ENCODE assay signal across 14 cellular contexts in the genomic region with DNA sequence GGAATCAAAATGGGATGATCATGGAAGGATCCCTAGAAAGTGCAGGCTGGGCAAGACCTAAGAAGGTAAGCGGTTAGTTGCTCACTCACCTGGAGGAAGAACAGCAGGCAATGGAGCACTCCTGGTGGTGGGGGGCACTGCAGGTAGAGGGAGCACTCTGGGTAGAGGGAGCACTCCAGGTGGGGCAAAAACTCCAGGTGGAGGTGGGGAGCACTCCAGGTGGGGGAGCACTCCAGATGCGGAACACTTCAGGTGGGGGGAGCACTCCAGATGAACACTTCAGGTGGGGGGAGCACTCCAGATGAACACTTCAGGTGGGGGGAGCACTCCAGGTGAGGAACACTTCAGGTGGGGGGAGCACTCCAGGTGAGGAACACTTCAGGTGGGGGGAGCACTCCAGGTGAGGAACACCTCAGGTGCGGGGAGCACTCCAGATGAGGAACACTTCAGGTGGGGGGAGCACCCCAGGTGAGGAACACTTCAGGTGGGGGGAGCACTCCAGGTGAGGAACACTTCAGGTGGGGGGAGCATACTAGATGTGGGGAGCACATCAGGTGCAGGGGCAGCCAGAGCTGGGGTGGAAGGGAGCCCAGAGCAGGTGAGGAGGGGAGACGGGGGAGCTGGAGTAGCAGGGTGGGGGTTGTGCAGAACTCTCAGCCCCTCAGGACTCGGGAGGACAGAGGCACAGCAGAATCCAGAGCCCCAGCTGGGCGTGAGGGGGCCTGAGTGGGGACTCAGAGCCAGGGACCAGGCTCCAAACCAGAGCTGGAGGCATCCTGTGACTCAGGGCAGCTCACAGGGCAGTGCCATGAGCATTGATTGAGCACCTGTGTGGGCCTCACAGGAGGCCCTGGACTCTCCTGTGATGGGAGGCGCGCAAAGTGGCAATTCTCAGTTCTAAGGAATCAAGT.
"Had no signal": no experiment of that assay in that cellular context is flagged by ENCODE, and none has a peak within 500 bp of the region (broad histone marks: within the 10 kb centered on the region; RNA-seq: fewer than 3 reads in every experiment).

No MANE protein-coding gene starts in this region.

- H3K9me3 Mint-ChIP-seq: activated naive CD8-positive, alpha-beta T cell treated with anti-CD3 and anti-CD28 coated beads for 36 hours; activated T-cell treated with anti-CD3 and anti-CD28 coated beads, Interleukin-2, amount 50 U/mL, for 72 hours; dendritic cell treated with granulocyte-macrophage colony-stimulating factor and Interleukin-4, amounts not matched to agents 40 ng/mL and 50 ng/mL, for 4 days; naive thymus-derived CD8-positive, alpha-beta T cell had no signal

- H3K4me3 Mint-ChIP-seq: activated naive CD8-positive, alpha-beta T cell treated with anti-CD3 and anti-CD28 coated beads for 36 hours; activated T-cell treated with anti-CD3 and anti-CD28 coated beads, Interleukin-2, amount 50 U/mL, for 72 hours; dendritic cell treated with granulocyte-macrophage colony-stimulating factor and Interleukin-4, amounts not matched to agents 40 ng/mL and 50 ng/mL, for 4 days; naive thymus-derived CD8-positive, alpha-beta T cell; stimulated activated naive B cell treated with anti-CD40 and anti-IgM and Interleukin-4, amounts not matched to agents 10 μg/mL and 1 μg/mL and 100 μg/mL, for 72 hours had no signal

- H3K27ac Mint-ChIP-seq: activated naive CD8-positive, alpha-beta T cell treated with anti-CD3 and anti-CD28 coated beads for 36 hours; dendritic cell treated with granulocyte-macrophage colony-stimulating factor and Interleukin-4, amounts not matched to agents 40 ng/mL and 50 ng/mL, for 4 days; stimulated activated naive B cell treated with anti-CD40 and anti-IgM and Interleukin-4, amounts not matched to agents 10 μg/mL and 1 μg/mL and 100 μg/mL, for 72 hours had no signal

- DNase-seq: activated CD4-positive, alpha-beta T cell treated with anti-CD3 and anti-CD28 coated beads, Interleukin-2, amount 50 U/mL, for 1 hour; activated effector memory CD4-positive, alpha-beta T cell treated with anti-CD3 and anti-CD28 coated beads, Interleukin-2, amount 50 U/mL, for 16 hours; activated naive CD8-positive, alpha-beta T cell treated with anti-CD3 and anti-CD28 coated beads for 36 hours; activated T-cell treated with anti-CD3 and anti-CD28 coated beads, Interleukin-2, amount 50 U/mL, for 72 hours; amniotic stem cell; effector CD8-positive, alpha-beta T cell; left colon; naive thymus-derived CD8-positive, alpha-beta T cell; stimulated activated CD4-positive, alpha-beta T cell treated with anti-CD3 and anti-CD28 coated beads, Interleukin-4, amount 100 ng/mL, for 24 hours; stimulated activated naive B cell treated with anti-CD40 and anti-IgM and Interleukin-4, amounts not matched to agents 10 μg/mL and 1 μg/mL and 100 μg/mL, for 72 hours; T1000; tibial artery had no signal

- H3K27me3 Mint-ChIP-seq: dendritic cell treated with granulocyte-macrophage colony-stimulating factor and Interleukin-4, amounts not matched to agents 40 ng/mL and 50 ng/mL, for 4 days had no signal

- ATAC-seq: activated T-cell treated with anti-CD3 and anti-CD28 coated beads, Interleukin-2, amount 50 U/mL, for 72 hours; left colon; naive thymus-derived CD8-positive, alpha-beta T cell; sciatic nerve had no signal

- H3K4me1 Mint-ChIP-seq: activated naive CD8-positive, alpha-beta T cell treated with anti-CD3 and anti-CD28 coated beads for 36 hours; naive thymus-derived CD8-positive, alpha-beta T cell; stimulated activated naive B cell treated with anti-CD40 and anti-IgM and Interleukin-4, amounts not matched to agents 10 μg/mL and 1 μg/mL and 100 μg/mL, for 72 hours had no signal
